Comparison of ENCODE assay signal across 1 cellular context in genomic region chr12:123580772-123581171, GRCh38.
TF ChIP-seq lines count a peak whose summit lies in the region.

No MANE protein-coding gene starts in this region.

TF ChIP-seq in IMR-90, 13 proteins besides CTCF, POLR2A, EP300 and RAD21 (continued from another document):
- TF ChIP-seq, protein P1, sequence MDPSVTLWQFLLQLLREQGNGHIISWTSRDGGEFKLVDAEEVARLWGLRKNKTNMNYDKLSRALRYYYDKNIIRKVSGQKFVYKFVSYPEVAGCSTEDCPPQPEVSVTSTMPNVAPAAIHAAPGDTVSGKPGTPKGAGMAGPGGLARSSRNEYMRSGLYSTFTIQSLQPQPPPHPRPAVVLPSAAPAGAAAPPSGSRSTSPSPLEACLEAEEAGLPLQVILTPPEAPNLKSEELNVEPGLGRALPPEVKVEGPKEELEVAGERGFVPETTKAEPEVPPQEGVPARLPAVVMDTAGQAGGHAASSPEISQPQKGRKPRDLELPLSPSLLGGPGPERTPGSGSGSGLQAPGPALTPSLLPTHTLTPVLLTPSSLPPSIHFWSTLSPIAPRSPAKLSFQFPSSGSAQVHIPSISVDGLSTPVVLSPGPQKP (IDR thresholded peaks at IDR 0.05; ENCODE audit: borderline replicate concordance, low read depth, low read length) = no peak
- no peak for TF ChIP-seq USF2 (IDR thresholded peaks at IDR 0.05; ENCODE audit: low read depth, low read length)
